ENCODE assay signal across 7 cellular contexts in genomic region chr7:18866359-18867036, GRCh38.
DNase-seq lines count a peak whose midpoint lies in the region; ATAC-seq and TF ChIP-seq lines count a peak whose summit lies in the region.

No MANE protein-coding gene starts in this region.

- ATAC-seq in GM18858 (IDR thresholded peaks at IDR 0.05; ENCODE audit: unreplicated experiment) (peak; percentile 93), HG02678 (IDR thresholded peaks at IDR 0.05; ENCODE audit: unreplicated experiment) (peak; percentile 81)

- H3K9me3 ChIP-seq in vagina: no peaks in the 10 kb centered on the region

- H3K27me3 ChIP-seq in vagina: no peaks in the 10 kb centered on the region

- H3K36me3 ChIP-seq in vagina: no peaks in the 10 kb centered on the region

- TF ChIP-seq CTCF in vagina (IDR thresholded peaks at IDR 0.05): no peak

- no peak overlapping the region for H3K4me3 ChIP-seq in vagina

- intact Hi-C loops in vagina (cut with DNase I): no loop called here

- peak overlapping the region; percentile 67 for H3K27ac ChIP-seq in vagina

- peaks cover 16% of the 10 kb centered on the region for H3K4me1 ChIP-seq in vagina

- no peak for TF ChIP-seq POLR2A in vagina (IDR thresholded peaks at IDR 0.05)

- DNase-seq in RKO (ENCODE audit: low spot score): peak; percentile 87
- DNase-seq in glomerular endothelial cell (ENCODE audit: extremely low read depth, low read depth, low spot score): peak; percentile 98
- peak in 1 of 2 donors; percentile 94 for DNase-seq in vagina (ENCODE audit: extremely low spot score in 2 of 2)
- no peak for DNase-seq in KG1 (lab: John Stamatoyannopoulos, UW)
- DNase-seq in SW480 (ENCODE audit: low spot score): no peak

Comparison
In these comparisons a context has a peak if more than half of its experiments do, and no peak if none do; other contexts are left out.
1. DNase-seq: peak in RKO (single experiment) and glomerular endothelial cell (single experiment); none in KG1 (single experiment) and SW480 (single experiment).